ENCODE assay signal across 8 cellular contexts in genomic region chr18:12883003-12883683, GRCh38. TPM values are rescaled to one million over a fixed set of nuclear protein-coding genes. Genes with fewer than 3 reads are reported as not detected.
DNase-seq lines count a peak whose midpoint lies in the region; ATAC-seq and TF ChIP-seq lines count a peak whose summit lies in the region.

No MANE protein-coding gene starts in this region.

- peaks cover 9% of the 10 kb centered on the region for H3K36me3 Mint-ChIP-seq in activated B cell treated with CpG ODN at 0.5 μM for 24 hours (ENCODE audit: low read depth)
- H3K36me3 Mint-ChIP-seq in neural crest cell (ENCODE audit: low read depth), result peaks cover under 1% of the 10 kb centered on the region

- ATAC-seq in HG03196 (IDR thresholded peaks at IDR 0.05; ENCODE audit: unreplicated experiment) (peak; percentile 13), activated B cell treated with CpG ODN at 0.5 μM for 24 hours (ENCODE audit: low read depth) (no peak)

- intact Hi-C loops in activated B cell treated with CpG ODN at 0.5 μM for 24 hours (cut with micrococcal nuclease) (loop anchor here (1.0 to 10.0 kb wide), 9 partner anchors 181 to 1249 kb away; partner anchors contain the start of genes AFG3L2, CEP76, CHMP1B and IMPA2), esophagus squamous epithelium (cut with DNase I) (no loop called here)

- CTCF ChIA-PET in activated B cell treated with CpG ODN at 0.5 μM for 24 hours (lab: Charles Lee), result interaction anchor here (1.0 to 1.4 kb wide), 2 partner anchors 10 to 51 kb away, joined by 3 to 4 read pairs; no protein-coding TSS in a partner anchor

- H3K4me1 Mint-ChIP-seq in activated B cell treated with CpG ODN at 0.5 μM for 24 hours (peaks cover 77% of the 10 kb centered on the region), neural crest cell (peaks cover 43% of the 10 kb centered on the region)

- H3K27ac Mint-ChIP-seq in activated B cell treated with CpG ODN at 0.5 μM for 24 hours (peak overlapping the region; percentile 90), neural crest cell (ENCODE audit: unreplicated experiment) (peak overlapping the region; percentile 79)

- H3K36me3 ChIP-seq in esophagus squamous epithelium, result no peaks in the 10 kb centered on the region

- H3K27me3 ChIP-seq in esophagus squamous epithelium, result no peaks in the 10 kb centered on the region

- H3K27me3 Mint-ChIP-seq in activated B cell treated with CpG ODN at 0.5 μM for 24 hours (no peaks in the 10 kb centered on the region), neural crest cell (ENCODE audit: low read depth) (no peaks in the 10 kb centered on the region)

- no peak for TF ChIP-seq POLR2A in esophagus squamous epithelium (IDR thresholded peaks at IDR 0.05)

- POLR2A ChIA-PET in activated B cell treated with CpG ODN at 0.5 μM for 24 hours (lab: Charles Lee), result interaction anchor here (0.5 to 4.4 kb wide), 48 partner anchors 8 to 1009 kb away, joined by 3 to 45 read pairs (median 4); partner anchors contain the start of genes AFG3L2, CEP192, CEP76 and FAM210A

- WGBS in esophagus squamous epithelium, 2 donors, result 0 to 1% methylated on average over 18 to 23 of the region's 53 CpGs

- no peak for TF ChIP-seq CTCF in activated B cell treated with CpG ODN at 0.5 μM for 24 hours (IDR thresholded peaks at IDR 0.05)
- no peak for TF ChIP-seq CTCF in esophagus squamous epithelium (IDR thresholded peaks at IDR 0.05)
- no peak for TF ChIP-seq CTCF in neural crest cell (conservative IDR thresholded peaks at IDR 0.05)

- H3K4me3 Mint-ChIP-seq in activated B cell treated with CpG ODN at 0.5 μM for 24 hours (peak overlapping the region; percentile 94), neural crest cell (peak overlapping the region; percentile 95)

- no peaks in the 10 kb centered on the region for H3K9me3 Mint-ChIP-seq in activated B cell treated with CpG ODN at 0.5 μM for 24 hours
- H3K9me3 Mint-ChIP-seq in neural crest cell, result no peaks in the 10 kb centered on the region

- peak; percentile 16 for DNase-seq in stimulated activated CD4-positive, alpha-beta T cell treated with anti-CD3 and anti-CD28 coated beads, Interleukin-1b, Interleukin-23, amount 100 ng/mL, for 48 hours
- DNase-seq in stimulated activated CD4-positive, alpha-beta T cell treated with anti-CD3 and anti-CD28 coated beads, Interleukin-4, amount 100 ng/mL, for 1 hour, result no peak
- no peak for DNase-seq in activated B cell treated with CpG ODN at 0.5 μM for 24 hours
- no peak for DNase-seq in esophagus squamous epithelium (lab: John Stamatoyannopoulos, UW)
- DNase-seq in neural crest cell (ENCODE audit: low read depth, low spot score), result no peak
- DNase-seq in NCI-H1105 (lab: John Stamatoyannopoulos, UW), result no peak
- no peak for DNase-seq in GF-D8 (lab: John Stamatoyannopoulos, UW)

- H3K4me1 ChIP-seq in esophagus squamous epithelium, result peaks cover 12 to 65% (median 14%) of the 10 kb centered on the region in 3 donors

- no peaks in the 10 kb centered on the region for H3K9me3 ChIP-seq in esophagus squamous epithelium

- peak overlapping the region; percentile 97 to 100 (median 98) for H3K27ac ChIP-seq in esophagus squamous epithelium

- H3K4me3 ChIP-seq in esophagus squamous epithelium, result peak overlapping the region; percentile 67 to 97 (median 85)

RNA-seq across cellular contexts. Expression of gene PTPN2, which starts 0.9 kb away (rescaled TPM):
- total RNA-seq in activated B cell treated with CpG ODN at 0.5 μM for 24 hours (66.4 and 76.5 TPM in 2 replicates), esophagus squamous epithelium (10 to 100 TPM; 31.8 to 37.9 (median 33.4) TPM), neural crest cell (31.7 and 34.4 TPM in 2 replicates)
